In the genomic region with DNA sequence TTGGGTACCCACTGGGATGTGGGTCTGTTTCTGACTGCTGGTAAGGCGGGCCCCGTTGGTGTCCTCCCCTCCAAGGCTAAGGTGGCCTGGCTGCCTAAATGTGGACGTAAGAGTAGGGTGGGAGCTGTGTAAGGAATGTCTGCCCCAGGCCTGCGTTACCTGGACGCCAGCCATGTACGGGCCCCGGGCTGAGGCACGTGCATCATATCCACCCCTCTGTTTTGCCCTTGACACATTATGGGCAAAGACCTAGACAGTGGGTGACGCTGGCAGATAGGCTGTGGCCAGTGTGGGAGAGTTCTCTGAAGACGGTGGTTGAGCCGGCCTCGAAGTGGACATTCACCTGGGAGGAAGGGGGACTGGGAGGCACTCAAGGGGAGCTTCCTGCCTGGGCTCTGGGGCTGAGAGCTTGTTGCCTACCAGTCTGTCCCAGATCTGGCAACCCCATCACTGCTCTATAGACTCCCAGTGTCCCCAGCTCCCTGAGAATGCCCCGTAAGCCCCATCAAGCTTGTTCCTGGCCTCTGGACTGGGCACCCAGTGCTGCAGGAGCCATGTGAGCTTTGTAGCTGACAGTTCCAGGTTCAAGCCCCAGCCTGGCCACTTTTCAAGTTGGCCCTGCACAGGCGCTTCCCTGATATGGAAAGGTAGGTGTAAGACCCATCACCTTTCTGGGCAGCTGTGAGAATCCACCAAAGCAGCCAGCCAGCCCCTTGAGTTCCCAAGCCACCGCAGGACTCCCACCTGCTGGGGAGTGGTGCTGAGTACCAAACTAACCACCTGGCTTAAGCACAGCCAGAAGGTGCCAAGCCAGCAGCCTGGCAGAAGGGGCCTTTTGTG, we compare ENCODE assay signal across 1 cellular context.
TF ChIP-seq lines count a peak whose summit lies in the region.

No MANE protein-coding gene starts in this region.

TF ChIP-seq in H1, 55 proteins besides CTCF, POLR2A, EP300 and RAD21:
- TF ChIP-seq, protein P1, sequence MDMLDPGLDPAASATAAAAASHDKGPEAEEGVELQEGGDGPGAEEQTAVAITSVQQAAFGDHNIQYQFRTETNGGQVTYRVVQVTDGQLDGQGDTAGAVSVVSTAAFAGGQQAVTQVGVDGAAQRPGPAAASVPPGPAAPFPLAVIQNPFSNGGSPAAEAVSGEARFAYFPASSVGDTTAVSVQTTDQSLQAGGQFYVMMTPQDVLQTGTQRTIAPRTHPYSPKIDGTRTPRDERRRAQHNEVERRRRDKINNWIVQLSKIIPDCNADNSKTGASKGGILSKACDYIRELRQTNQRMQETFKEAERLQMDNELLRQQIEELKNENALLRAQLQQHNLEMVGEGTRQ (IDR thresholded peaks at IDR 0.05; ENCODE audit: low read length): no peak
- TF ChIP-seq TAF1 (IDR thresholded peaks at IDR 0.05; ENCODE audit: low read depth, low read length) (no peak), KDM1A (IDR thresholded peaks at IDR 0.05; ENCODE audit: borderline replicate concordance, low read length) (no peak), CBX8 (IDR thresholded peaks at IDR 0.05; ENCODE audit: borderline replicate concordance, low read depth, low read length) (no peak), MAFK (IDR thresholded peaks at IDR 0.05; ENCODE audit: low read depth, low read length) (no peak), HDAC6 (IDR thresholded peaks at IDR 0.05; ENCODE audit: low read depth, low read length) (no peak), FOSL1 (IDR thresholded peaks at IDR 0.05; ENCODE audit: insufficient read depth, low read depth, low read length) (no peak), ZNF274 (IDR thresholded peaks at IDR 0.05; ENCODE audit: borderline replicate concordance, extremely low read depth, low read length) (no peak), ASH2L (IDR thresholded peaks at IDR 0.05; ENCODE audit: low read length) (no peak), SAP30 (IDR thresholded peaks at IDR 0.05; ENCODE audit: insufficient read depth, insufficient replicate concordance, low read length) (no peak), TEAD4 (IDR thresholded peaks at IDR 0.05; ENCODE audit: low read depth, low read length) (no peak), PHF8 (conservative IDR thresholded peaks at IDR 0.05; ENCODE audit: low read depth, low read length) (no peak), JUND (IDR thresholded peaks at IDR 0.05; ENCODE audit: low read length) (no peak), RXRA (IDR thresholded peaks at IDR 0.05; ENCODE audit: insufficient read depth, low read depth, low read length) (no peak), NRF1 (IDR thresholded peaks at IDR 0.05; ENCODE audit: low read depth, low read length) (no peak)
- TF ChIP-seq, protein P2, sequence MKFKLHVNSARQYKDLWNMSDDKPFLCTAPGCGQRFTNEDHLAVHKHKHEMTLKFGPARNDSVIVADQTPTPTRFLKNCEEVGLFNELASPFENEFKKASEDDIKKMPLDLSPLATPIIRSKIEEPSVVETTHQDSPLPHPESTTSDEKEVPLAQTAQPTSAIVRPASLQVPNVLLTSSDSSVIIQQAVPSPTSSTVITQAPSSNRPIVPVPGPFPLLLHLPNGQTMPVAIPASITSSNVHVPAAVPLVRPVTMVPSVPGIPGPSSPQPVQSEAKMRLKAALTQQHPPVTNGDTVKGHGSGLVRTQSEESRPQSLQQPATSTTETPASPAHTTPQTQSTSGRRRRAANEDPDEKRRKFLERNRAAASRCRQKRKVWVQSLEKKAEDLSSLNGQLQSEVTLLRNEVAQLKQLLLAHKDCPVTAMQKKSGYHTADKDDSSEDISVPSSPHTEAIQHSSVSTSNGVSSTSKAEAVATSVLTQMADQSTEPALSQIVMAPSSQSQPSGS (IDR thresholded peaks at IDR 0.05; ENCODE audit: low read length): no peak
TF ChIP-seq in H1: peak in this region for 0.
